6 cellular contexts compared by ENCODE assay signal in genomic region chr21:43053112-43053511, GRCh38. TPM values are rescaled to one million over a fixed set of nuclear protein-coding genes. Genes with fewer than 3 reads are reported as not detected.
A peak's percentile ranks its signal among the peaks of the same experiment; 100 is the strongest.
DNase-seq lines count a peak whose midpoint lies in the region; ATAC-seq, FAIRE-seq and TF ChIP-seq lines count a peak whose summit lies in the region.
"Not testable (repeated sequence)": the region's sequence is repeated elsewhere in the genome, so short reads cannot be mapped to it uniquely, and the experiment has no call there.
"Had no signal": no experiment of that assay in that cellular context is flagged by ENCODE, and none has a peak within 500 bp of the region (broad histone marks: within the 10 kb centered on the region; RNA-seq: fewer than 3 reads in every experiment).

No MANE protein-coding gene starts in this region.

- not testable (repeated sequence) for H3K4me1 ChIP-seq in Caco-2; OCI-LY7 (ENCODE audit: insufficient read depth, low read length, poor library complexity, severe bottlenecking); Panc1 (ENCODE audit: control insufficient read depth, insufficient read depth, low read length); HepG2 (ENCODE audit: insufficient read depth, low read length)

- not testable (repeated sequence) for ATAC-seq in Panc1, HepG2

- not testable (repeated sequence) for FAIRE-seq in HepG2 (lab: Jason Lieb, UNC)

- H2AFZ ChIP-seq in OCI-LY7 (ENCODE audit: low read length); HepG2 (ENCODE audit: low read length): not testable (repeated sequence)

- H3K4me1 Mint-ChIP-seq in Caco-2 (ENCODE audit: low read depth, unreplicated experiment); MCF 10A (ENCODE audit: insufficient read depth, unreplicated experiment): not testable (repeated sequence)

- H3K27me3 Mint-ChIP-seq in Caco-2 (ENCODE audit: insufficient read depth, unreplicated experiment); MCF 10A (ENCODE audit: insufficient read depth, unreplicated experiment): not testable (repeated sequence)

- H3K9me2 ChIP-seq in OCI-LY7 (ENCODE audit: insufficient read depth, low read length): not testable (repeated sequence)

- BruUV-seq in Caco-2 (replicated peaks; lab: Mats Ljungman, UMichigan) (TSS peak; percentile 50), OCI-LY7 (replicated peaks; lab: Mats Ljungman, UMichigan) (TSS peak; percentile 86), Panc1 (replicated peaks; lab: Mats Ljungman, UMichigan) (TSS peak; percentile 71), MCF 10A (replicated peaks; lab: Mats Ljungman, UMichigan) (TSS peak; percentile 66), HepG2 (replicated peaks; lab: Mats Ljungman, UMichigan) (TSS peak; percentile 47)

- intact Hi-C loops in Caco-2 (cut with micrococcal nuclease; ENCODE audit: unreplicated experiment); OCI-LY7 (cut with micrococcal nuclease; ENCODE audit: unreplicated experiment); Panc1 (cut with micrococcal nuclease; ENCODE audit: unreplicated experiment); MCF 10A (cut with micrococcal nuclease); HepG2 (cut with micrococcal nuclease; ENCODE audit: unreplicated experiment): not testable (repeated sequence)

- not testable (repeated sequence) for H3K9me3 Mint-ChIP-seq in Caco-2 (ENCODE audit: unreplicated experiment); MCF 10A (ENCODE audit: unreplicated experiment)

- not testable (repeated sequence) for H3K79me2 ChIP-seq in OCI-LY7 (ENCODE audit: insufficient read depth, low read depth, low read length); HepG2 (ENCODE audit: insufficient read depth, low read length)

- not testable (repeated sequence) for H3K9ac ChIP-seq in HepG2 (ENCODE audit: insufficient read depth, low read depth, low read length)

- in situ Hi-C loops in Panc1 (cut with HindIII; ENCODE audit: low pct_unique_long_range_greater_than_20kb, low sequenced_read_pairs); HepG2 (cut with HindIII; ENCODE audit: extremely low pct_ligation_motif_present, low pct_unique_long_range_greater_than_20kb): not testable (repeated sequence)

- not testable (repeated sequence) for H3K27ac Mint-ChIP-seq in Caco-2 (ENCODE audit: unreplicated experiment); MCF 10A (ENCODE audit: low read depth, unreplicated experiment)

- not testable (repeated sequence) for H3K27ac ChIP-seq in OCI-LY7 (ENCODE audit: low read depth, low read length, poor library complexity, severe bottlenecking); Panc1 (ENCODE audit: low read length); HepG2 (ENCODE audit: extremely low read length, insufficient read depth, low read length)

- H3K4me3 Mint-ChIP-seq in Caco-2 (ENCODE audit: unreplicated experiment); MCF 10A (ENCODE audit: unreplicated experiment): not testable (repeated sequence)

- no CpG with 5 or more reads among the region's 13 CpGs for WGBS in HepG2 (ENCODE audit: low lambda C conversion rate)

- H4K20me1 ChIP-seq in OCI-LY7 (ENCODE audit: insufficient read depth, low read length); HepG2 (ENCODE audit: insufficient read depth, low read length): not testable (repeated sequence)

- TF ChIP-seq POLR2A in HepG2 (IDR thresholded peaks at IDR 0.05; ENCODE audit: insufficient read depth in 1 of 2, low read depth in 2 of 2, low read length in 2 of 2): not testable (repeated sequence)

- TF ChIP-seq CTCF in Caco-2 (IDR thresholded peaks at IDR 0.05; ENCODE audit: insufficient read depth in 1 of 2, low read depth in 1 of 2, low read length in 1 of 2, severe bottlenecking in 1 of 2, unreplicated experiment in 1 of 2); OCI-LY7 (conservative IDR thresholded peaks at IDR 0.05; ENCODE audit: low read length); Panc1 (IDR thresholded peaks at IDR 0.05); MCF 10A (IDR thresholded peaks at IDR 0.05; ENCODE audit: unreplicated experiment); HepG2 (CRISPR knock-in tag; IDR thresholded peaks at IDR 0.05): not testable (repeated sequence)

- H3K27me3 ChIP-seq in Caco-2 (replicated peaks; ENCODE audit: control insufficient read depth, insufficient read depth, low read length); Panc1 (ENCODE audit: control insufficient read depth, insufficient read depth, low read length); HepG2 (ENCODE audit: control insufficient read depth in 1 of 2, insufficient read depth in 2 of 2, low read length in 2 of 2): not testable (repeated sequence)

- POLR2A ChIA-PET in Caco-2 (lab: Charles Lee); OCI-LY7 (lab: Charles Lee); Panc1 (lab: Charles Lee); MCF 10A (lab: Yijun Ruan, JAX); HepG2 (lab: Yijun Ruan, JAX): not testable (repeated sequence)

- CTCF ChIA-PET in Caco-2 (lab: Charles Lee); OCI-LY7 (lab: Charles Lee; ENCODE audit: unreplicated experiment); Panc1 (lab: Charles Lee); MCF 10A (lab: Yijun Ruan, JAX); HepG2 (lab: Yijun Ruan, JAX; ENCODE audit: low intra/inter-chr PET ratio, low total read pairs): not testable (repeated sequence)

- DNase-seq in Caco-2; OCI-LY7 (ENCODE audit: low spot score); Panc1 (ENCODE audit: low read depth, low spot score); MCF 10A (ENCODE audit: unreplicated experiment); HepG2 (ENCODE audit: low spot score): not testable (repeated sequence)

- TF ChIP-seq EP300 in HepG2 (IDR thresholded peaks at IDR 0.05; ENCODE audit: low read depth in 2 of 2, low read length in 2 of 2); HepG2 (CRISPR knock-in tag; IDR thresholded peaks at IDR 0.05; ENCODE audit: borderline replicate concordance): not testable (repeated sequence)

- H3K9me3 ChIP-seq in Caco-2; OCI-LY7 (ENCODE audit: low read length); Panc1 (ENCODE audit: control insufficient read depth, insufficient read depth, low read depth, low read length); HepG2 (ENCODE audit: low read length): not testable (repeated sequence)

- H3K36me3 Mint-ChIP-seq in Caco-2 (ENCODE audit: insufficient read depth, unreplicated experiment); MCF 10A (ENCODE audit: insufficient read depth, unreplicated experiment): not testable (repeated sequence)

- not testable (repeated sequence) for H3K4me2 ChIP-seq in OCI-LY7 (ENCODE audit: low read length); HepG2 (ENCODE audit: low read depth, low read length)

- not testable (repeated sequence) for H3K36me3 ChIP-seq in Caco-2 (ENCODE audit: control insufficient read depth, insufficient read depth, low read length); OCI-LY7 (ENCODE audit: insufficient read depth, low read length); Panc1 (ENCODE audit: control insufficient read depth, insufficient read depth, low read length); HepG2 (replicated peaks in 1 of 2; ENCODE audit: control insufficient read depth in 1 of 2, insufficient read depth in 2 of 2, low read length in 2 of 2)

- H3K4me3 ChIP-seq in Caco-2 (ENCODE audit: low read depth, low read length); OCI-LY7 (ENCODE audit: low read depth, low read length, poor library complexity, severe bottlenecking); Panc1 (ENCODE audit: low read depth in 2 of 2, low read length in 2 of 2); HepG2 (replicated peaks in 1 of 3; ENCODE audit: insufficient read depth in 1 of 3, low read depth in 2 of 3, low read length in 3 of 3): not testable (repeated sequence)

- not testable (repeated sequence) for TF ChIP-seq RAD21 in HepG2 (CRISPR knock-in tag; IDR thresholded peaks at IDR 0.05)

RNA-seq across cellular contexts. Expression of gene CBS, which starts 22.5 kb away (rescaled TPM):
- total RNA-seq in Caco-2 (2022) (194 and 202 TPM in 2 replicates), OCI-LY7 (2022) (435 and 436 TPM in 2 replicates), Panc1 (2021; ENCODE audit: unreplicated experiment) (62.5 TPM), MCF 10A (2022) (71.2 and 89.4 TPM in 2 replicates), HepG2 (2016; rRNA removed; fragmentation: Illumina TruSeq; extraction: Trizol) (43.5 and 64.7 TPM in 2 replicates)
- total RNA-seq in OCI-LY7 (2014; rRNA removed; shearing (Covaris generic)): 222 and 263 TPM in 2 replicates
- polyA plus RNA-seq in Panc1 (2012; ENCODE audit: insufficient read length): 137 TPM
- 7.0 and 10.7 TPM in 2 replicates for total RNA-seq in HepG2 (2016; cell fraction: cytosol; rRNA removed; fragmentation: Illumina TruSeq; extraction: Trizol; ENCODE audit: low read depth)
- total RNA-seq in HepG2 (2016; cell fraction: insoluble cytoplasmic fraction; rRNA removed; fragmentation: Illumina TruSeq; extraction: Trizol): 39.6 and 65.0 TPM in 2 replicates
- 15.5 and 17.5 TPM in 2 replicates for total RNA-seq in HepG2 (2016; cell fraction: membrane; rRNA removed; fragmentation: Illumina TruSeq; extraction: Trizol)
- 64.6 and 69.7 TPM in 2 replicates for total RNA-seq in HepG2 (2016; cell fraction: nucleus; rRNA removed; fragmentation: Illumina TruSeq; extraction: Trizol)
- polyA plus RNA-seq in HepG2 (2011; rRNA removed): 99.3 and 112 TPM in 2 replicates
- 47.3 and 63.6 TPM in 2 replicates for polyA plus RNA-seq in HepG2 (2011; cell fraction: cytosol; rRNA removed)
- polyA plus RNA-seq in HepG2 (2011; cell fraction: nucleus; rRNA removed): 558 and 796 TPM in 2 replicates
- polyA plus RNA-seq in HepG2 (2012): 78.7 and 82.0 TPM in 2 replicates
- 4.1 and 4.3 TPM in 2 replicates for polyA plus RNA-seq in HepG2 (2016; cell fraction: cytosol; fragmentation: Illumina TruSeq; extraction: Trizol; ENCODE audit: low read depth)
- polyA plus RNA-seq in HepG2 (2016; cell fraction: insoluble cytoplasmic fraction; fragmentation: Illumina TruSeq; extraction: Trizol; ENCODE audit: low read depth): 40.3 and 46.4 TPM in 2 replicates
- polyA plus RNA-seq in HepG2 (2016; cell fraction: membrane; fragmentation: Illumina TruSeq; extraction: Trizol; ENCODE audit: low read depth): 10.8 and 11.8 TPM in 2 replicates
- 186 and 192 TPM in 2 replicates for polyA plus RNA-seq in HepG2 (2016; cell fraction: nucleus; fragmentation: Illumina TruSeq; extraction: Trizol; ENCODE audit: insufficient read depth, low read depth)
- 103 and 128 TPM in 2 replicates for polyA minus RNA-seq in HepG2 (2011; rRNA and poly(A)+ RNA removed; ENCODE audit: low replicate concordance)
- 33.8 and 36.2 TPM in 2 replicates for polyA minus RNA-seq in HepG2 (2011; cell fraction: cytosol; rRNA and poly(A)+ RNA removed)
- 97.0 and 114 TPM in 2 replicates for polyA minus RNA-seq in HepG2 (2011; cell fraction: nucleus; rRNA and poly(A)+ RNA removed)
- total RNA-seq: CD8-positive, alpha-beta T cell had no signal

RNA-seq across cellular contexts. Expression of gene U2AF1, which starts 54.3 kb away (rescaled TPM):
- 58.6 and 64.8 TPM in 2 replicates for total RNA-seq in Caco-2 (2022)
- total RNA-seq in OCI-LY7 (2014; rRNA removed; shearing (Covaris generic)): 75.0 and 75.1 TPM in 2 replicates
- 60.8 and 96.6 TPM in 2 replicates for total RNA-seq in OCI-LY7 (2022)
- 22.8 TPM for total RNA-seq in Panc1 (2021; ENCODE audit: unreplicated experiment)
- polyA plus RNA-seq in Panc1 (2012; ENCODE audit: insufficient read length): 57.3 TPM
- total RNA-seq in MCF 10A (2022): 37.9 and 38.0 TPM in 2 replicates
- 21.2 and 28.6 TPM in 2 replicates for total RNA-seq in HepG2 (2016; rRNA removed; fragmentation: Illumina TruSeq; extraction: Trizol)
- total RNA-seq in HepG2 (2016; cell fraction: cytosol; rRNA removed; fragmentation: Illumina TruSeq; extraction: Trizol; ENCODE audit: low read depth): 7.4 and 10.8 TPM in 2 replicates
- total RNA-seq in HepG2 (2016; cell fraction: insoluble cytoplasmic fraction; rRNA removed; fragmentation: Illumina TruSeq; extraction: Trizol): 15.8 and 25.5 TPM in 2 replicates
- total RNA-seq in HepG2 (2016; cell fraction: membrane; rRNA removed; fragmentation: Illumina TruSeq; extraction: Trizol): 10.4 and 13.6 TPM in 2 replicates
- 32.7 and 42.6 TPM in 2 replicates for total RNA-seq in HepG2 (2016; cell fraction: nucleus; rRNA removed; fragmentation: Illumina TruSeq; extraction: Trizol)
- 26.8 and 27.4 TPM in 2 replicates for polyA plus RNA-seq in HepG2 (2011; rRNA removed)
- 38.0 and 44.6 TPM in 2 replicates for polyA plus RNA-seq in HepG2 (2011; cell fraction: cytosol; rRNA removed)
- 46.3 and 54.0 TPM in 2 replicates for polyA plus RNA-seq in HepG2 (2011; cell fraction: nucleus; rRNA removed)
- 11.6 and 48.1 TPM in 2 replicates for polyA plus RNA-seq in HepG2 (2012)
- polyA plus RNA-seq in HepG2 (2016; cell fraction: cytosol; fragmentation: Illumina TruSeq; extraction: Trizol; ENCODE audit: low read depth): 17.8 TPM in 2 replicates
- 210 and 242 TPM in 2 replicates for polyA plus RNA-seq in HepG2 (2016; cell fraction: insoluble cytoplasmic fraction; fragmentation: Illumina TruSeq; extraction: Trizol; ENCODE audit: low read depth)
- 21.2 and 34.0 TPM in 2 replicates for polyA plus RNA-seq in HepG2 (2016; cell fraction: membrane; fragmentation: Illumina TruSeq; extraction: Trizol; ENCODE audit: low read depth)
- polyA plus RNA-seq in HepG2 (2016; cell fraction: nucleus; fragmentation: Illumina TruSeq; extraction: Trizol; ENCODE audit: insufficient read depth, low read depth): 92.4 and 139 TPM in 2 replicates
- polyA minus RNA-seq in HepG2 (2011; rRNA and poly(A)+ RNA removed; ENCODE audit: low replicate concordance): 17.9 and 41.1 TPM in 2 replicates
- polyA minus RNA-seq in HepG2 (2011; cell fraction: cytosol; rRNA and poly(A)+ RNA removed): 8.5 and 9.2 TPM in 2 replicates
- polyA minus RNA-seq in HepG2 (2011; cell fraction: nucleus; rRNA and poly(A)+ RNA removed): 69.9 and 74.8 TPM in 2 replicates
